Comparison of ENCODE assay signal across 1 cellular context in genomic region chr10:59175538-59176240, GRCh38.
TF ChIP-seq lines count a peak whose summit lies in the region.

No MANE protein-coding gene starts in this region.

TF ChIP-seq in HepG2, 621 proteins besides CTCF, POLR2A, EP300 and RAD21 (continued from another document and continues in another):
- TF ChIP-seq ZNF558 (CRISPR knock-in tag; IDR thresholded peaks at IDR 0.05; ENCODE audit: borderline replicate concordance), result no peak
- peak; percentile 20; the same call in 1 of the 2 replicates for TF ChIP-seq FOXO1 (CRISPR knock-in tag; IDR thresholded peaks at IDR 0.05)
- no peak for TF ChIP-seq ZBED4 (CRISPR knock-in tag; IDR thresholded peaks at IDR 0.05; ENCODE audit: borderline replicate concordance)
- 0 out of 2 replicates have a peak, but pooled peaks have one; percentile 17 for TF ChIP-seq ZC3H4 (CRISPR knock-in tag; IDR thresholded peaks at IDR 0.05; ENCODE audit: borderline replicate concordance)
- TF ChIP-seq GLI4 (CRISPR knock-in tag; IDR thresholded peaks at IDR 0.05; ENCODE audit: borderline replicate concordance), result no peak
- 0 out of 2 replicates have a peak, but pooled peaks have one; percentile 20 for TF ChIP-seq ZC3H13 (CRISPR knock-in tag; IDR thresholded peaks at IDR 0.05)
- TF ChIP-seq ZBTB21 (CRISPR knock-in tag; IDR thresholded peaks at IDR 0.05), result no peak
- TF ChIP-seq ZNF589 (CRISPR knock-in tag; conservative IDR thresholded peaks at IDR 0.05), result no peak
- no peak for TF ChIP-seq ELF1 (CRISPR knock-in tag; IDR thresholded peaks at IDR 0.05)
- no peak for TF ChIP-seq ZNF543 (CRISPR knock-in tag; IDR thresholded peaks at IDR 0.05)
- no peak; the same call in 1 of the 2 replicates for TF ChIP-seq ZNF501 (CRISPR knock-in tag; IDR thresholded peaks at IDR 0.05)
- TF ChIP-seq PBX2 (CRISPR knock-in tag; IDR thresholded peaks at IDR 0.05), result no peak
- 0 out of 2 replicates have a peak, but pooled peaks have one; percentile 21 for TF ChIP-seq ZNF619 (CRISPR knock-in tag; IDR thresholded peaks at IDR 0.05)
- TF ChIP-seq SP4 (CRISPR knock-in tag; IDR thresholded peaks at IDR 0.05), result no peak
- TF ChIP-seq PHF21A (CRISPR knock-in tag; IDR thresholded peaks at IDR 0.05), result no peak
- no peak; the same call in 1 of the 2 replicates for TF ChIP-seq ISL2 (CRISPR knock-in tag; IDR thresholded peaks at IDR 0.05)
- TF ChIP-seq ZNF550 (CRISPR knock-in tag; IDR thresholded peaks at IDR 0.05; ENCODE audit: borderline replicate concordance), result no peak
- TF ChIP-seq ESRRA (CRISPR knock-in tag; IDR thresholded peaks at IDR 0.05; ENCODE audit: low read depth), result peak; percentile 40; the same call in 1 of the 2 replicates
- no peak for TF ChIP-seq AKAP8 (CRISPR knock-in tag; IDR thresholded peaks at IDR 0.05)
- TF ChIP-seq ZMYM2 (CRISPR knock-in tag; IDR thresholded peaks at IDR 0.05), result peak; percentile 73; the same call in 1 of the 2 replicates
- 0 out of 2 replicates have a peak, but pooled peaks have one; percentile 2 for TF ChIP-seq STAG1 (CRISPR knock-in tag; IDR thresholded peaks at IDR 0.05)
- no peak for TF ChIP-seq PRDM4 (CRISPR knock-in tag; IDR thresholded peaks at IDR 0.05; ENCODE audit: borderline replicate concordance)
- TF ChIP-seq ZBTB20 (CRISPR knock-in tag; IDR thresholded peaks at IDR 0.05; ENCODE audit: borderline replicate concordance, low read depth), result peak; percentile 71; the same call in 1 of the 2 replicates
- no peak for TF ChIP-seq KLF12 (CRISPR knock-in tag; IDR thresholded peaks at IDR 0.05; ENCODE audit: borderline replicate concordance)
- no peak for TF ChIP-seq SRSF4 (IDR thresholded peaks at IDR 0.05; ENCODE audit: low read depth, low read length, poor library complexity, severe bottlenecking)
- no peak for TF ChIP-seq SUZ12 (IDR thresholded peaks at IDR 0.05; ENCODE audit: low read depth, low read length)
- peak; percentile 49; the same call in 1 of the 2 replicates for TF ChIP-seq KMT2A (CRISPR knock-in tag; IDR thresholded peaks at IDR 0.05)
- TF ChIP-seq ZBTB49 (CRISPR knock-in tag; IDR thresholded peaks at IDR 0.05; ENCODE audit: borderline replicate concordance), result no peak
- TF ChIP-seq NFE2L1 (CRISPR knock-in tag; IDR thresholded peaks at IDR 0.05; ENCODE audit: borderline replicate concordance), result 0 out of 2 replicates have a peak, but pooled peaks have one; percentile 75
- peak; percentile 58; the same call in 1 of the 2 replicates for TF ChIP-seq ZNF772 (CRISPR knock-in tag; IDR thresholded peaks at IDR 0.05)
- TF ChIP-seq POLR2G (IDR thresholded peaks at IDR 0.05; ENCODE audit: low read depth, low read length), result peak; percentile 43
- TF ChIP-seq HNF1A (IDR thresholded peaks at IDR 0.05; ENCODE audit: low read depth), result no peak
- peak; percentile 52; the same call in 1 of the 2 replicates for TF ChIP-seq HNF1A (CRISPR knock-in tag; IDR thresholded peaks at IDR 0.05; ENCODE audit: borderline replicate concordance)
- TF ChIP-seq ZEB1 (IDR thresholded peaks at IDR 0.05; ENCODE audit: insufficient replicate concordance, low read depth), result no peak
- TF ChIP-seq ZNF451 (CRISPR knock-in tag; IDR thresholded peaks at IDR 0.05), result no peak
- TF ChIP-seq ZBTB25 (CRISPR knock-in tag; IDR thresholded peaks at IDR 0.05), result peak; percentile 55; the same call in 1 of the 2 replicates
- no peak for TF ChIP-seq YY1 (IDR thresholded peaks at IDR 0.05; ENCODE audit: insufficient read depth, insufficient replicate concordance, low read depth, low read length)
- no peak; the same call in 1 of the 2 replicates for TF ChIP-seq CHCHD3 (CRISPR knock-in tag; IDR thresholded peaks at IDR 0.05)
- TF ChIP-seq, protein P1, sequence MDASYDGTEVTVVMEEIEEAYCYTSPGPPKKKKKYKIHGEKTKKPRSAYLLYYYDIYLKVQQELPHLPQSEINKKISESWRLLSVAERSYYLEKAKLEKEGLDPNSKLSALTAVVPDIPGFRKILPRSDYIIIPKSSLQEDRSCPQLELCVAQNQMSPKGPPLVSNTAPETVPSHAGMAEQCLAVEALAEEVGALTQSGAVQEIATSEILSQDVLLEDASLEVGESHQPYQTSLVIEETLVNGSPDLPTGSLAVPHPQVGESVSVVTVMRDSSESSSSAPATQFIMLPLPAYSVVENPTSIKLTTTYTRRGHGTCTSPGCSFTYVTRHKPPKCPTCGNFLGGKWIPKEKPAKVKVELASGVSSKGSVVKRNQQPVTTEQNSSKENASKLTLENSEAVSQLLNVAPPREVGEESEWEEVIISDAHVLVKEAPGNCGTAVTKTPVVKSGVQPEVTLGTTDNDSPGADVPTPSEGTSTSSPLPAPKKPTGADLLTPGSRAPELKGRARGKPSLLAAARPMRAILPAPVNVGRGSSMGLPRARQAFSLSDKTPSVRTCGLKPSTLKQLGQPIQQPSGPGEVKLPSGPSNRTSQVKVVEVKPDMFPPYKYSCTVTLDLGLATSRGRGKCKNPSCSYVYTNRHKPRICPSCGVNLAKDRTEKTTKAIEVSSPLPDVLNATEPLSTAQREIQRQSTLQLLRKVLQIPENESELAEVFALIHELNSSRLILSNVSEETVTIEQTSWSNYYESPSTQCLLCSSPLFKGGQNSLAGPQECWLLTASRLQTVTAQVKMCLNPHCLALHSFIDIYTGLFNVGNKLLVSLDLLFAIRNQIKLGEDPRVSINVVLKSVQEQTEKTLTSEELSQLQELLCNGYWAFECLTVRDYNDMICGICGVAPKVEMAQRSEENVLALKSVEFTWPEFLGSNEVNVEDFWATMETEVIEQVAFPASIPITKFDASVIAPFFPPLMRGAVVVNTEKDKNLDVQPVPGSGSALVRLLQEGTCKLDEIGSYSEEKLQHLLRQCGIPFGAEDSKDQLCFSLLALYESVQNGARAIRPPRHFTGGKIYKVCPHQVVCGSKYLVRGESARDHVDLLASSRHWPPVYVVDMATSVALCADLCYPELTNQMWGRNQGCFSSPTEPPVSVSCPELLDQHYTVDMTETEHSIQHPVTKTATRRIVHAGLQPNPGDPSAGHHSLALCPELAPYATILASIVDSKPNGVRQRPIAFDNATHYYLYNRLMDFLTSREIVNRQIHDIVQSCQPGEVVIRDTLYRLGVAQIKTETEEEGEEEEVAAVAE (CRISPR knock-in tag; IDR thresholded peaks at IDR 0.05; ENCODE audit: borderline replicate concordance), result no peak
- TF ChIP-seq ZKSCAN1 (IDR thresholded peaks at IDR 0.05; ENCODE audit: low read length), result no peak
- no peak for TF ChIP-seq GTF2F1 (IDR thresholded peaks at IDR 0.05; ENCODE audit: low read length)
- peak; percentile 12; the same call in 1 of the 2 replicates for TF ChIP-seq ISX (CRISPR knock-in tag; conservative IDR thresholded peaks at IDR 0.05)
